8 cellular contexts compared by ENCODE assay signal in the genomic region with DNA sequence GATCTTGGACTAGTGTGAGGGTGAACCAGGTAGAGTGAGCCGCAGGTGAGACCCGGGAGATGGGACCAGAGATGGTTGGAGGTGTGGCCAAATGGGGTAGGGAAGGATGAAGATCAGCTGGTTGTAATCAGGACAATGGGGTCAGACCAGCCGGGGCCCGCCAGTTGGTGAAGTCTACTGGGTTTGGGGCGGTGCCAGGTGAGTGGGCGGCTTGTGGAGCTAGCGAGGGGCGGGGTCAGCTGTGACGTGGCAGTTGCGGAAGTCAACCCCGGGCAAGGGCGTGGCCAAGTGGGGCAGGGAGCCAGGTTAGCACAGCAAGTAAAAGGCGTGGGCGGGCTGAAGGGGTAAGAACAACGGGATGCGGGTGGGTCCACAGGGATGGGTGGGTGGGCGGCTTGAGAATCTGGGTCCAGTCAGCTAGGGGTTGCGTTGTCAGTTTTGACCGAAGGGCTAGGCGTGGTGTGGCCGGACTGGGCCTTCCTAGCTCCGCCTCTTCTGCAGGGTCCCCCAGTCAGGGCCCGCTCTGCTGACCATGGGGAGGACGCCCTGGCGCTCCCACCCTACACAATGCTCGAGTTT. TPM values are rescaled to one million over a fixed set of nuclear protein-coding genes. Genes with fewer than 3 reads are reported as not detected.
DNase-seq lines count a peak whose midpoint lies in the region; ATAC-seq and TF ChIP-seq lines count a peak whose summit lies in the region.

No MANE protein-coding gene starts in this region.

- no peaks in the 10 kb centered on the region for H3K9me3 ChIP-seq in lung (ENCODE audit: control insufficient read depth in 2 of 2, insufficient read depth in 1 of 2, low read length in 1 of 2)

- H3K4me3 ChIP-seq in NB4 (ENCODE audit: low read depth, low read length) (no peak overlapping the region), lung (no peak overlapping the region)

- H3K27ac ChIP-seq in lung (ENCODE audit: low read depth in 1 of 2, low read length in 1 of 2): peak overlapping the region in 1 of 2 donors; percentile 45

- WGBS in lung, 2 donors: 8% methylated on average over 25 to 26 of the region's 26 CpGs

- no peaks in the 10 kb centered on the region for H3K36me3 ChIP-seq in lung (ENCODE audit: control insufficient read depth in 2 of 2, insufficient read depth in 2 of 2, low read length in 2 of 2)

- ATAC-seq in GM19372 (IDR thresholded peaks at IDR 0.05; ENCODE audit: low read depth, unreplicated experiment) (peak; percentile 38), lung (ENCODE audit: insufficient read depth, low FRiP score) (peak; percentile 70), GM19395 (IDR thresholded peaks at IDR 0.05; ENCODE audit: unreplicated experiment) (no peak)

- no peaks in the 10 kb centered on the region for H3K27me3 ChIP-seq in lung (ENCODE audit: control insufficient read depth, insufficient read depth)

- TF ChIP-seq CTCF in NB4 (IDR thresholded peaks at IDR 0.05; ENCODE audit: low read depth, low read length) (no peak), lung (IDR thresholded peaks at IDR 0.05; ENCODE audit: control extremely low read depth, extremely low read depth) (no peak)

- TF ChIP-seq POLR2A in NB4 (IDR thresholded peaks at IDR 0.05; ENCODE audit: extremely low read depth, insufficient read length): no peak

- H3K4me1 ChIP-seq in lung (ENCODE audit: control insufficient read depth in 2 of 2, insufficient read depth in 2 of 2, low read length in 2 of 2): peaks cover 0 to 7% of the 10 kb centered on the region in 2 donors

- DNase-seq in AG20443 (ENCODE audit: low spot score): peak; percentile 91
- peak; percentile 50 for DNase-seq in NB4 (ENCODE audit: low read depth)
- peak; percentile 98 to 99 for DNase-seq in activated CD4-positive, alpha-beta T cell treated with anti-CD3 and anti-CD28 coated beads, Interleukin-2, amount 50 U/mL, for 48 hours
- peak; percentile 95 for DNase-seq in ecto neural progenitor cell (ENCODE audit: low spot score)
- DNase-seq in lung (ENCODE audit: low spot score): peak; percentile 97
- DNase-seq in stimulated activated CD4-positive, alpha-beta T cell treated with anti-CD3 and anti-CD28 coated beads, TNF-alpha, amount 100 ng/mL, for 24 hours (ENCODE audit: low read depth in 3 of 3): peak; percentile 84 to 96 (median 87)

RNA-seq across cellular contexts. Expression of a gene that starts 25.5 kb away (rescaled TPM):
- 100 to 1,000 TPM in 1 of 2 donors, 10 to 100 TPM in 1; 83.0 to 104 TPM for total RNA-seq in lung
- polyA plus RNA-seq in lung: 10 to 100 TPM; 30.2 to 36.5 TPM

RNA-seq across cellular contexts. Expression of a gene that starts 49.6 kb away (rescaled TPM):
- 1 to 10 TPM; 2.1 to 2.4 TPM for total RNA-seq in lung
- polyA plus RNA-seq in lung: 1 to 10 TPM in 1 of 2 donors, under 1 TPM in 1; 0.56 to 2.7 TPM
